17 cellular contexts compared by ENCODE assay signal in genomic region chr14:71209888-71210287, GRCh38.
DNase-seq lines count a peak whose midpoint lies in the region; TF ChIP-seq lines count a peak whose summit lies in the region.
"Had no signal": no experiment of that assay in that cellular context is flagged by ENCODE, and none has a peak within 500 bp of the region (broad histone marks: within the 10 kb centered on the region; RNA-seq: fewer than 3 reads in every experiment).

No MANE protein-coding gene starts in this region.

- peaks cover 2% of the 10 kb centered on the region for H3K36me3 Mint-ChIP-seq in progenitor cell of endocrine pancreas (ENCODE audit: insufficient read depth)

- H3K27ac ChIP-seq in dorsolateral prefrontal cortex (peak overlapping the region in 55 of 59 donors; percentile 1 to 89 (median 72)), stomach (no peak overlapping the region)
- H3K27ac ChIP-seq: A549, Peyer's patch had no signal

- no peaks in the 10 kb centered on the region for H3K9me3 ChIP-seq in stomach
- H3K9me3 ChIP-seq: A549, MG63, Peyer's patch had no signal

- peaks cover 3% of the 10 kb centered on the region for H3K27me3 Mint-ChIP-seq in progenitor cell of endocrine pancreas

- no peak overlapping the region for H3K4me3 ChIP-seq in AG10803 (ENCODE audit: low read length)
- no peak overlapping the region for H3K4me3 ChIP-seq in dorsolateral prefrontal cortex
- no peak overlapping the region for H3K4me3 ChIP-seq in stomach
- H3K4me3 ChIP-seq: A549, MG63, Peyer's patch had no signal

- peaks cover 0 to 3% (median 0%) of the 10 kb centered on the region in 4 donors for H3K4me1 ChIP-seq in stomach
- H3K4me1 ChIP-seq: A549, Peyer's patch had no signal

- TF ChIP-seq EP300 in stomach (IDR thresholded peaks at IDR 0.05) = no peak

- no peak for TF ChIP-seq POLR2A in stomach (IDR thresholded peaks at IDR 0.05)

- 0 out of 2 replicates have a peak, but pooled peaks have one; percentile 2 for TF ChIP-seq CTCF in AG10803 (conservative IDR thresholded peaks at IDR 0.05; ENCODE audit: low read length)
- TF ChIP-seq CTCF in dorsolateral prefrontal cortex (IDR thresholded peaks at IDR 0.05 in 54 of 56, conservative IDR thresholded peaks at IDR 0.05 in 2 of 56; ENCODE audit: low read depth in 1 of 56, partially characterized antibody in 56 of 56) = no peak
- no peak for TF ChIP-seq CTCF in progenitor cell of endocrine pancreas (IDR thresholded peaks at IDR 0.05; ENCODE audit: unreplicated experiment)
- TF ChIP-seq CTCF in stomach (IDR thresholded peaks at IDR 0.05) = no peak

- WGBS in stomach, 5 donors = 78 to 84% (median 82%) methylated on average over 6 of the region's 6 CpGs

- H3K36me3 ChIP-seq in stomach = no peaks in the 10 kb centered on the region
- H3K36me3 ChIP-seq: MG63, Peyer's patch had no signal

- peak overlapping the region; percentile 34 for H3K27ac Mint-ChIP-seq in progenitor cell of endocrine pancreas
- H3K27ac Mint-ChIP-seq: CD14-positive monocyte had no signal

- peaks cover 2% of the 10 kb centered on the region for H3K4me1 Mint-ChIP-seq in progenitor cell of endocrine pancreas (ENCODE audit: low read depth)
- H3K4me1 Mint-ChIP-seq: CD14-positive monocyte had no signal

- peaks cover 3% of the 10 kb centered on the region for H3K9me3 Mint-ChIP-seq in progenitor cell of endocrine pancreas (ENCODE audit: low read depth)

- H3K27me3 ChIP-seq in dorsolateral prefrontal cortex (no peaks in the 10 kb centered on the region), stomach (no peaks in the 10 kb centered on the region)
- H3K27me3 ChIP-seq: MG63, Peyer's patch had no signal

- DNase-seq in AG10803 (ENCODE audit: low read depth) = peak; percentile 62
- peak; percentile 67 for DNase-seq in GM04504 (ENCODE audit: low read depth)
- DNase-seq in dorsolateral prefrontal cortex = peak in 4 of 10 donors; percentile 43 to 54 (median 48)
- no peak for DNase-seq in progenitor cell of endocrine pancreas (ENCODE audit: low spot score, unreplicated experiment)
- no peak for DNase-seq in stomach
- no peak for DNase-seq in NCI-H2107 (lab: John Stamatoyannopoulos, UW)
- no peak for DNase-seq in T-helper 1 cell
- DNase-seq: GDM1, GOT3, Kasumi-1, MG63, NCI-H1092, NCI-H2081 treated with DMSO at 0.1 percent for 48 hours, Peyer's patch, SHP77 treated with DMSO at 0.1 percent for 48 hours had no signal

- intact Hi-C loops in dorsolateral prefrontal cortex (cut with DNase I) = loop anchor here in 1 of 2 donors (10.0 kb wide), 1 partner anchor 115 kb away; the partner anchor contains the start of gene SIPA1L1
- intact Hi-C loops in stomach (cut with DNase I; ENCODE audit: low total_unique reads) = no loop called here

- no peak overlapping the region for H3K4me3 Mint-ChIP-seq in progenitor cell of endocrine pancreas (ENCODE audit: low read depth)
- H3K4me3 Mint-ChIP-seq: CD14-positive monocyte had no signal

Comparison
In these comparisons a context has a peak if more than half of its experiments do, and no peak if none do; other contexts are left out.
1. DNase-seq: peak in AG10803 (single experiment) and GM04504 (single experiment); none in progenitor cell of endocrine pancreas (single experiment), stomach (single experiment), NCI-H2107 (single experiment) and T-helper 1 cell (0 of 5).
2. H3K27ac ChIP-seq: peak in dorsolateral prefrontal cortex (55 of 59); none in stomach (0 of 5).